In genomic region chr20:38049800-38050199, GRCh38 we compare ENCODE assay signal across 12 cellular contexts. TPM values are rescaled to one million over a fixed set of nuclear protein-coding genes. Genes with fewer than 3 reads are reported as not detected.
DNase-seq lines count a peak whose midpoint lies in the region; ATAC-seq and TF ChIP-seq lines count a peak whose summit lies in the region.
"Had no signal": no experiment of that assay in that cellular context is flagged by ENCODE, and none has a peak within 500 bp of the region (broad histone marks: within the 10 kb centered on the region; RNA-seq: fewer than 3 reads in every experiment).

No MANE protein-coding gene starts in this region.

- dilution Hi-C loops in IMR-90 (cut with HindIII; ENCODE audit: low sequenced_read_pairs, unreplicated experiment) = no loop called here

- POLR2A ChIA-PET in Caco-2 (lab: Charles Lee) (interaction anchor here (1.3 kb wide), 1 partner anchor 17 kb away, joined by 5 read pairs; the partner anchor contains the start of gene TTI1), IMR-90 (lab: Charles Lee; ENCODE audit: unreplicated experiment) (interaction anchor here (1.0 kb wide), 1 partner anchor 55 kb away, joined by 3 read pairs; no protein-coding TSS in a partner anchor)

- peak overlapping the region; percentile 15 for H3K27ac Mint-ChIP-seq in Caco-2 (ENCODE audit: unreplicated experiment)

- in situ Hi-C loops in IMR-90 (cut with MboI; ENCODE audit: low sequenced_read_pairs) (loop anchor here (10.0 kb wide), 2 partner anchors 365 to 485 kb away; no protein-coding TSS in a partner anchor), brain microvascular endothelial cell (cut with HindIII; ENCODE audit: low pct_ligation_motif_present, low sequenced_read_pairs) (no loop called here)

- H3K18ac ChIP-seq in IMR-90 (ENCODE audit: low read depth, low read length) (no peak overlapping the region), mesenchymal stem cell (ENCODE audit: low read depth in 1 of 2, low read length in 2 of 2) (no peak overlapping the region)

- no peak overlapping the region for H3K27ac ChIP-seq in IMR-90 (ENCODE audit: insufficient read depth, low read length)
- H3K27ac ChIP-seq in brain microvascular endothelial cell = peak overlapping the region; percentile 64
- peak overlapping the region; percentile 64 for H3K27ac ChIP-seq in mesenchymal stem cell (ENCODE audit: low read length, poor library complexity, severe bottlenecking)

- H3K36me3 Mint-ChIP-seq in Caco-2 (ENCODE audit: insufficient read depth, unreplicated experiment) = peaks cover 40% of the 10 kb centered on the region

- peaks cover 40 to 72% of the 10 kb centered on the region in 2 experiments for H3K79me1 ChIP-seq in IMR-90 (ENCODE audit: low read depth in 1 of 2, low read length in 2 of 2)
- peaks cover 21% of the 10 kb centered on the region for H3K79me1 ChIP-seq in mesenchymal stem cell (replicated peaks; ENCODE audit: low read length, poor library complexity, severe bottlenecking)

- no peak overlapping the region for H2BK120ac ChIP-seq in IMR-90 (ENCODE audit: low read depth, low read length)
- H2BK120ac ChIP-seq in mesenchymal stem cell (ENCODE audit: low read depth, low read length) = no peak overlapping the region

- TF ChIP-seq CTCF in Caco-2 (IDR thresholded peaks at IDR 0.05; ENCODE audit: insufficient read depth in 1 of 2, low read depth in 1 of 2, low read length in 1 of 2, severe bottlenecking in 1 of 2, unreplicated experiment in 1 of 2) (no peak), IMR-90 (conservative IDR thresholded peaks at IDR 0.05; ENCODE audit: low read depth, low read length) (no peak), brain microvascular endothelial cell (IDR thresholded peaks at IDR 0.05; ENCODE audit: low read depth, low read length, missing control alignments) (no peak), BE2C (IDR thresholded peaks at IDR 0.05; ENCODE audit: low read depth, low read length) (no peak), mucosa of descending colon (IDR thresholded peaks at IDR 0.05) (no peak)

- H4K8ac ChIP-seq in IMR-90 (ENCODE audit: low read depth in 2 of 2, low read length in 2 of 2) (no peak overlapping the region; a peak in 1 of 4 replicates), mesenchymal stem cell (ENCODE audit: low read length) (no peak overlapping the region)

- H3K14ac ChIP-seq in IMR-90 (replicated peaks; ENCODE audit: low read depth, low read length) (peak overlapping the region; percentile 39; the same call in 1 of the 2 replicates), mesenchymal stem cell (ENCODE audit: low read length in 2 of 2) (no peak overlapping the region)

- H4K5ac ChIP-seq in IMR-90 (ENCODE audit: low read depth, low read length) = no peak overlapping the region

- H3K27me3 ChIP-seq in Caco-2 (replicated peaks; ENCODE audit: control insufficient read depth, insufficient read depth, low read length) (no peaks in the 10 kb centered on the region), IMR-90 (ENCODE audit: control insufficient read depth, insufficient read depth, low read length) (no peaks in the 10 kb centered on the region), brain microvascular endothelial cell (replicated peaks) (no peaks in the 10 kb centered on the region), mesenchymal stem cell (ENCODE audit: control insufficient read depth in 1 of 2, insufficient read depth in 1 of 2, low read length in 2 of 2) (no peaks in the 10 kb centered on the region), BE2C (no peaks in the 10 kb centered on the region)
- H3K27me3 ChIP-seq: upper lobe of left lung had no signal

- H3K4ac ChIP-seq in IMR-90 (ENCODE audit: low read depth, low read length) (peak overlapping the region; percentile 38; the same call in 1 of the 2 replicates), mesenchymal stem cell (ENCODE audit: low read depth in 1 of 2, low read length in 2 of 2) (no peak overlapping the region)

- no peak for TF ChIP-seq RAD21 in IMR-90 (IDR thresholded peaks at IDR 0.05; ENCODE audit: low read length)

- no peak overlapping the region; the same call in 1 of the 2 replicates for H2BK20ac ChIP-seq in IMR-90 (ENCODE audit: low read depth, low read length)

- H2AK5ac ChIP-seq in IMR-90 (ENCODE audit: low read depth, low read length) (peak overlapping the region; percentile 1; the same call in 1 of the 2 replicates), mesenchymal stem cell (ENCODE audit: low read length, severe bottlenecking) (no peak overlapping the region)

- BruUV-seq in Caco-2 (replicated peaks; lab: Mats Ljungman, UMichigan) = no TSS peak
- no TSS peak for BruUV-seq in IMR-90 (replicated peaks; lab: Mats Ljungman, UMichigan)

- H3K27me3 Mint-ChIP-seq in Caco-2 (ENCODE audit: insufficient read depth, unreplicated experiment) = no peaks in the 10 kb centered on the region

- peak; percentile 79 for ATAC-seq in IMR-90 (ENCODE audit: low read depth)
- ATAC-seq in GM21381 (IDR thresholded peaks at IDR 0.05; ENCODE audit: unreplicated experiment) = no peak
- no peak for ATAC-seq in GM19463 (IDR thresholded peaks at IDR 0.05; ENCODE audit: unreplicated experiment)
- ATAC-seq in mucosa of descending colon = no peak

- H3K9me3 ChIP-seq in Caco-2 (no peaks in the 10 kb centered on the region), IMR-90 (ENCODE audit: control insufficient read depth, insufficient read depth, low read length) (no peaks in the 10 kb centered on the region), mesenchymal stem cell (ENCODE audit: control insufficient read depth, low read length) (no peaks in the 10 kb centered on the region), BE2C (no peaks in the 10 kb centered on the region), mucosa of descending colon (no peaks in the 10 kb centered on the region)
- H3K9me3 ChIP-seq: upper lobe of left lung had no signal

- H2BK15ac ChIP-seq in IMR-90 (ENCODE audit: low read depth, low read length) = no peak overlapping the region
- no peak overlapping the region for H2BK15ac ChIP-seq in mesenchymal stem cell (ENCODE audit: low read depth, poor library complexity, severe bottlenecking)

- WGBS in IMR-90 (ENCODE audit: extremely low coverage in 2 of 2, insufficient read length in 1 of 2), 2 experiments = 83% methylated on average over 1 of the region's 3 CpGs; no CpG with 5 or more reads in 1 of the 2 experiments
- 37% methylated on average over 3 of the region's 3 CpGs for WGBS in mesenchymal stem cell

- H3K4me3 ChIP-seq in Caco-2 (ENCODE audit: low read depth, low read length) (no peak overlapping the region), IMR-90 (ENCODE audit: insufficient read depth, low read depth, low read length) (no peak overlapping the region), brain microvascular endothelial cell (ENCODE audit: low read depth, low read length) (no peak overlapping the region), mesenchymal stem cell (ENCODE audit: insufficient read depth in 1 of 2, low read depth in 1 of 2, low read length in 2 of 2) (no peak overlapping the region), BE2C (ENCODE audit: low read depth, low read length) (no peak overlapping the region), mucosa of descending colon (no peak overlapping the region)
- H3K4me3 ChIP-seq: upper lobe of left lung had no signal

- no peak overlapping the region for H3K56ac ChIP-seq in IMR-90 (ENCODE audit: extremely low read depth, insufficient read depth, low read length)

- peaks cover 28% of the 10 kb centered on the region for H3K4me1 ChIP-seq in Caco-2
- peaks cover 2% of the 10 kb centered on the region for H3K4me1 ChIP-seq in IMR-90 (ENCODE audit: control insufficient read depth, insufficient read depth, low read length)
- H3K4me1 ChIP-seq in mesenchymal stem cell (ENCODE audit: control insufficient read depth, insufficient read depth, low read depth, low read length) = peaks cover 2% of the 10 kb centered on the region
- no peaks in the 10 kb centered on the region; the same call in none of the 2 replicates for H3K4me1 ChIP-seq in BE2C
- H3K4me1 ChIP-seq in mucosa of descending colon (ENCODE audit: low read depth) = no peaks in the 10 kb centered on the region

- no peak overlapping the region for H2BK12ac ChIP-seq in mesenchymal stem cell (ENCODE audit: low read length in 2 of 2)

- H3K23ac ChIP-seq in IMR-90 (ENCODE audit: low read depth, low read length) (no peak overlapping the region), mesenchymal stem cell (ENCODE audit: low read length in 2 of 2) (no peak overlapping the region)

- H3K9ac ChIP-seq in IMR-90 (ENCODE audit: low read depth, low read length) (no peak overlapping the region), mesenchymal stem cell (ENCODE audit: low read length) (no peak overlapping the region)

- no peak overlapping the region for H2AFZ ChIP-seq in IMR-90 (replicated peaks; ENCODE audit: low read length, poor library complexity)
- no peak overlapping the region for H2AFZ ChIP-seq in mesenchymal stem cell (ENCODE audit: low read depth, low read length)

- H2BK5ac ChIP-seq in IMR-90 (ENCODE audit: low read depth, low read length, poor library complexity, severe bottlenecking) (no peak overlapping the region), mesenchymal stem cell (ENCODE audit: low read depth, low read length, poor library complexity, severe bottlenecking) (no peak overlapping the region)

- peaks cover 5% of the 10 kb centered on the region; the same call in 1 of the 2 replicates for H3K9me1 ChIP-seq in IMR-90 (ENCODE audit: insufficient read depth, low read length)

- no peak overlapping the region for H4K91ac ChIP-seq in IMR-90 (ENCODE audit: insufficient read depth, low read depth, low read length)
- H4K91ac ChIP-seq in mesenchymal stem cell (ENCODE audit: low read length) = no peak overlapping the region

- H3K4me1 Mint-ChIP-seq in Caco-2 (ENCODE audit: low read depth, unreplicated experiment) = peaks cover 33% of the 10 kb centered on the region

- no peak for TF ChIP-seq POLR2A in IMR-90 (IDR thresholded peaks at IDR 0.05; ENCODE audit: low read depth, low read length)

- intact Hi-C loops in Caco-2 (cut with micrococcal nuclease; ENCODE audit: unreplicated experiment) = loop anchor here (10.0 kb wide), 1 partner anchor 245 kb away; no protein-coding TSS in a partner anchor
- intact Hi-C loops in IMR-90 (cut with micrococcal nuclease) = loop anchor here (5.0 kb wide), 1 partner anchor 147 kb away; the partner anchor contains the start of gene VSTM2L
- intact Hi-C loops in mucosa of descending colon (cut with DNase I, micrococcal nuclease) = no loop called here

- H4K20me1 ChIP-seq in IMR-90 (ENCODE audit: insufficient read depth, low read length) = peaks cover 23% of the 10 kb centered on the region

- CTCF ChIA-PET in Caco-2 (lab: Charles Lee) = interaction anchor here (1.2 to 1.8 kb wide), 3 partner anchors 8 to 168 kb away, joined by 5 to 9 read pairs (median 8); no protein-coding TSS in a partner anchor
- CTCF ChIA-PET in IMR-90 (lab: Yijun Ruan, JAX) = no interaction called here

- DNase-seq in Caco-2 (no peak), IMR-90 (peak; percentile 89), brain microvascular endothelial cell (peak; percentile 76), mesenchymal stem cell (peak; percentile 74), BE2C (no peak), mucosa of descending colon (no peak)
- DNase-seq: activated gamma-delta T cell treated with Interleukin-2 at 50 U/mL for 16 hours; NCI-H1105; stimulated activated CD4-positive, alpha-beta T cell treated with anti-CD3 and anti-CD28 coated beads, Interleukin-12 subunit alpha, Interleukin-12 subunit beta, amount 100 ng/mL, for 4 hours; upper lobe of left lung had no signal

- H3K4me2 ChIP-seq in IMR-90 (ENCODE audit: low read depth, low read length) = no peak overlapping the region
- H3K4me2 ChIP-seq in mesenchymal stem cell (ENCODE audit: low read length, poor library complexity, severe bottlenecking) = no peak overlapping the region

- H3K4me3 Mint-ChIP-seq in Caco-2 (ENCODE audit: unreplicated experiment) = no peak overlapping the region

- peaks cover 9% of the 10 kb centered on the region for H3K36me3 ChIP-seq in Caco-2 (ENCODE audit: control insufficient read depth, insufficient read depth, low read length)
- peaks cover 13% of the 10 kb centered on the region for H3K36me3 ChIP-seq in IMR-90 (ENCODE audit: control insufficient read depth, insufficient read depth, low read length)
- H3K36me3 ChIP-seq in brain microvascular endothelial cell (replicated peaks) = peaks cover 14% of the 10 kb centered on the region
- peaks cover 3 to 45% of the 10 kb centered on the region in 2 experiments for H3K36me3 ChIP-seq in mesenchymal stem cell (ENCODE audit: control insufficient read depth in 1 of 2, insufficient read depth in 2 of 2, low read depth in 1 of 2, low read length in 2 of 2)
- peaks cover 47% of the 10 kb centered on the region for H3K36me3 ChIP-seq in BE2C
- H3K36me3 ChIP-seq in mucosa of descending colon (ENCODE audit: low read depth) = no peaks in the 10 kb centered on the region

- H3K9me3 Mint-ChIP-seq in Caco-2 (ENCODE audit: unreplicated experiment) = no peaks in the 10 kb centered on the region

- peak overlapping the region; percentile 47 for H2AK9ac ChIP-seq in IMR-90 (replicated peaks; ENCODE audit: low read depth, low read length, poor library complexity)

RNA-seq across cellular contexts. Expression of gene RPRD1B, which starts 16.3 kb away (rescaled TPM):
- total RNA-seq in Caco-2 (2022) (102 and 112 TPM in 2 replicates), IMR-90 (2012; rRNA removed) (8.4 and 9.2 TPM in 2 replicates), mucosa of descending colon (10 to 100 TPM; 28.2 to 36.3 (median 32.9) TPM)
- polyA plus RNA-seq in IMR-90 (2012; rRNA removed) = 7.8 and 9.9 TPM in 2 replicates
- 3.4 and 3.9 TPM in 2 replicates for polyA plus RNA-seq in IMR-90 (2012; cell fraction: cytosol; rRNA removed)
- polyA plus RNA-seq in IMR-90 (2012; cell fraction: nucleus; rRNA removed; ENCODE audit: low replicate concordance) = 5.4 and 21.8 TPM in 2 replicates
- 26.4 TPM for polyA plus RNA-seq in mesenchymal stem cell (2013, experiment 1 of 2)
- 25.9 TPM for polyA plus RNA-seq in mesenchymal stem cell (2013, experiment 2 of 2)
- polyA plus RNA-seq in BE2C (2012; ENCODE audit: insufficient read depth, insufficient read length, low read depth) = 23.5 TPM

RNA-seq across cellular contexts. Expression of gene TTI1, which starts 16.5 kb away (rescaled TPM):
- total RNA-seq in Caco-2 (2022) (59.2 and 62.3 TPM in 2 replicates), IMR-90 (2012; rRNA removed) (16.9 and 17.6 TPM in 2 replicates), mucosa of descending colon (10 to 100 TPM; 13.4 to 16.4 (median 14.0) TPM)
- 12.5 and 13.4 TPM in 2 replicates for polyA plus RNA-seq in IMR-90 (2012; rRNA removed)
- 4.6 and 6.4 TPM in 2 replicates for polyA plus RNA-seq in IMR-90 (2012; cell fraction: cytosol; rRNA removed)
- polyA plus RNA-seq in IMR-90 (2012; cell fraction: nucleus; rRNA removed; ENCODE audit: low replicate concordance) = 10.3 and 11.0 TPM in 2 replicates
- polyA plus RNA-seq in mesenchymal stem cell (2013, experiment 1 of 2) = 7.0 TPM
- polyA plus RNA-seq in mesenchymal stem cell (2013, experiment 2 of 2) = 6.9 TPM
- polyA plus RNA-seq in BE2C (2012; ENCODE audit: insufficient read depth, insufficient read length, low read depth) = 17.8 TPM

Comparison
In these comparisons a context has a peak if more than half of its experiments do, and no peak if none do; other contexts are left out.
1. DNase-seq: peak in IMR-90 (single experiment), brain microvascular endothelial cell (single experiment) and mesenchymal stem cell (single experiment); none in Caco-2 (0 of 2), BE2C (single experiment) and mucosa of descending colon (0 of 3).
2. intact Hi-C loops: an anchor here in Caco-2 (10.0 kb wide) and IMR-90 (5.0 kb wide); none called in mucosa of descending colon.